1 cellular context compared by ENCODE assay signal in genomic region chr19:11373885-11374448, GRCh38.
TF ChIP-seq lines count a peak whose summit lies in the region.

No MANE protein-coding gene starts in this region.

TF ChIP-seq in HepG2, 621 proteins besides CTCF, POLR2A, EP300 and RAD21 (continues in another document):
- no peak for TF ChIP-seq ZNF496 (CRISPR knock-in tag; IDR thresholded peaks at IDR 0.05; ENCODE audit: insufficient replicate concordance)
- TF ChIP-seq ZNF367 (CRISPR knock-in tag; IDR thresholded peaks at IDR 0.05; ENCODE audit: borderline replicate concordance), result no peak
- TF ChIP-seq GLI4 (CRISPR knock-in tag; IDR thresholded peaks at IDR 0.05; ENCODE audit: borderline replicate concordance), result no peak
- 0 out of 2 replicates have a peak, but pooled peaks have one; percentile 3 for TF ChIP-seq ZNF205 (CRISPR knock-in tag; IDR thresholded peaks at IDR 0.05)
- TF ChIP-seq ZNF737 (CRISPR knock-in tag; IDR thresholded peaks at IDR 0.05; ENCODE audit: borderline replicate concordance), result no peak
- no peak for TF ChIP-seq PAXIP1 (CRISPR knock-in tag; conservative IDR thresholded peaks at IDR 0.05)
- TF ChIP-seq CSRNP2 (CRISPR knock-in tag; conservative IDR thresholded peaks at IDR 0.05; ENCODE audit: low read depth), result no peak
- no peak for TF ChIP-seq FOXK1 (CRISPR knock-in tag; IDR thresholded peaks at IDR 0.05; ENCODE audit: borderline replicate concordance, low read depth)
- 0 out of 2 replicates have a peak, but pooled peaks have one; percentile 18 for TF ChIP-seq ZNF230 (CRISPR knock-in tag; IDR thresholded peaks at IDR 0.05)
- TF ChIP-seq ZBTB21 (CRISPR knock-in tag; IDR thresholded peaks at IDR 0.05), result no peak
- no peak for TF ChIP-seq DZIP1 (CRISPR knock-in tag; IDR thresholded peaks at IDR 0.05)
- no peak for TF ChIP-seq AKNA (CRISPR knock-in tag; IDR thresholded peaks at IDR 0.05; ENCODE audit: borderline replicate concordance)
- TF ChIP-seq NFE2L1 (CRISPR knock-in tag; IDR thresholded peaks at IDR 0.05; ENCODE audit: borderline replicate concordance), result no peak
- TF ChIP-seq TOE1 (CRISPR knock-in tag; IDR thresholded peaks at IDR 0.05), result no peak
- TF ChIP-seq ZNF629 (CRISPR knock-in tag; conservative IDR thresholded peaks at IDR 0.05), result peak; percentile 99
- no peak for TF ChIP-seq NFKBIZ (CRISPR knock-in tag; IDR thresholded peaks at IDR 0.05)
- TF ChIP-seq SMAD3 (CRISPR knock-in tag; IDR thresholded peaks at IDR 0.05), result no peak
- TF ChIP-seq TRIM24 (CRISPR knock-in tag; IDR thresholded peaks at IDR 0.05), result no peak
- no peak for TF ChIP-seq HNRNPLL (IDR thresholded peaks at IDR 0.05; ENCODE audit: low read depth, low read length, poor library complexity, severe bottlenecking)
- no peak for TF ChIP-seq ZSCAN22 (CRISPR knock-in tag; IDR thresholded peaks at IDR 0.05)
- TF ChIP-seq WIZ (CRISPR knock-in tag; IDR thresholded peaks at IDR 0.05), result no peak
- TF ChIP-seq DMTF1 (CRISPR knock-in tag; IDR thresholded peaks at IDR 0.05), result no peak
- TF ChIP-seq TAF15 (IDR thresholded peaks at IDR 0.05; ENCODE audit: low read depth, low read length, poor library complexity, severe bottlenecking), result no peak
- TF ChIP-seq NR2F2 (IDR thresholded peaks at IDR 0.05; ENCODE audit: borderline replicate concordance, low read depth), result no peak
- peak; percentile 63; the same call in 1 of the 2 replicates for TF ChIP-seq ADNP (CRISPR knock-in tag; IDR thresholded peaks at IDR 0.05)
- no peak for TF ChIP-seq SOX13 (IDR thresholded peaks at IDR 0.05)
- TF ChIP-seq SOX13 (CRISPR knock-in tag; conservative IDR thresholded peaks at IDR 0.05 in 1 of 2, IDR thresholded peaks at IDR 0.05 in 1 of 2), result no peak
- no peak for TF ChIP-seq MED13 (CRISPR knock-in tag; IDR thresholded peaks at IDR 0.05)
- no peak for TF ChIP-seq BCL3 (CRISPR knock-in tag; IDR thresholded peaks at IDR 0.05)
- TF ChIP-seq SALL1 (CRISPR knock-in tag; IDR thresholded peaks at IDR 0.05), result no peak
- TF ChIP-seq MIXL1 (CRISPR knock-in tag; IDR thresholded peaks at IDR 0.05), result no peak
- TF ChIP-seq ZNF710 (CRISPR knock-in tag; IDR thresholded peaks at IDR 0.05; ENCODE audit: borderline replicate concordance), result no peak
- TF ChIP-seq ZBTB34 (CRISPR knock-in tag; IDR thresholded peaks at IDR 0.05), result 0 out of 2 replicates have a peak, but pooled peaks have one; percentile 28
- TF ChIP-seq ZNF275 (CRISPR knock-in tag; IDR thresholded peaks at IDR 0.05; ENCODE audit: borderline replicate concordance), result no peak
- TF ChIP-seq ATF7 (IDR thresholded peaks at IDR 0.05), result 0 out of 2 replicates have a peak, but pooled peaks have one; percentile 18
- TF ChIP-seq ATF7 (CRISPR knock-in tag; IDR thresholded peaks at IDR 0.05), result no peak
- TF ChIP-seq ARNT (IDR thresholded peaks at IDR 0.05), result no peak
- no peak for TF ChIP-seq RNF2 (conservative IDR thresholded peaks at IDR 0.05; ENCODE audit: low read depth)
- TF ChIP-seq NFKB2 (CRISPR knock-in tag; IDR thresholded peaks at IDR 0.05; ENCODE audit: borderline replicate concordance), result no peak
- no peak for TF ChIP-seq ZNF451 (CRISPR knock-in tag; IDR thresholded peaks at IDR 0.05)
- TF ChIP-seq FLYWCH1 (CRISPR knock-in tag; IDR thresholded peaks at IDR 0.05), result no peak
- no peak for TF ChIP-seq ZNF552 (CRISPR knock-in tag; IDR thresholded peaks at IDR 0.05; ENCODE audit: borderline replicate concordance)
- no peak for TF ChIP-seq MAZ (IDR thresholded peaks at IDR 0.05; ENCODE audit: borderline replicate concordance, low read depth, low read length)
- TF ChIP-seq MAZ (CRISPR knock-in tag; IDR thresholded peaks at IDR 0.05; ENCODE audit: low read depth), result no peak
